ENCODE assay signal across 16 cellular contexts in the genomic region with DNA sequence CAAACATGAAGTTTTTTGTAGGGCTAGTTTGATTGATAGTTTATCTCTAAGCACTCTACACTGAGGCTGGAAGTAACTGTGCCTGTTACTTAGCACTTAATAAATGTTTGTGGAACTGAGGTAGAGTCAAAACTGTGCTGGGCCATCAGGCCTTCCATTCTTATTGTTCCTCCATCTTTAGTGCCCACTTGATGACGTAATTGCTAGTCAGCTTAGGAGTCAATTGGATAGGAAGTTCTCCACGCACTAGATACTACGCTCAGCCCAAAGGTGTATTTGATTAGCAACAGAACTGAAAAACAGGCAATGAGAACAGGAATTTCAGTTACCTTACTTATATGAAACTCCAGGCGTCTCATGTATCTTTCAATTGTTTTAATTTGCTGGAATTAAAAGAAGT.
DNase-seq lines count a peak whose midpoint lies in the region; ATAC-seq and TF ChIP-seq lines count a peak whose summit lies in the region.
"Had no signal": no experiment of that assay in that cellular context is flagged by ENCODE, and none has a peak within 500 bp of the region (broad histone marks: within the 10 kb centered on the region; RNA-seq: fewer than 3 reads in every experiment).

No MANE protein-coding gene starts in this region.

- TF ChIP-seq CTCF in SU-DHL-6 (IDR thresholded peaks at IDR 0.05; ENCODE audit: insufficient read depth, low read length, poor library complexity, severe bottlenecking) (no peak), neutrophil (IDR thresholded peaks at IDR 0.05) (no peak), thyroid gland (IDR thresholded peaks at IDR 0.05) (no peak)

- H4K20me1 ChIP-seq in SU-DHL-6 (ENCODE audit: low read depth, low read length) = no peaks in the 10 kb centered on the region

- ATAC-seq in central memory CD8-positive, alpha-beta T cell (replicated peaks; ENCODE audit: extremely low read depth, poor library complexity, severe bottlenecking) = no peak
- no peak for ATAC-seq in GM18502 (IDR thresholded peaks at IDR 0.05; ENCODE audit: poor library complexity, unreplicated experiment)
- ATAC-seq: GM23338 had no signal

- H3K4me3 Mint-ChIP-seq in activated naive CD4-positive, alpha-beta T cell treated with anti-CD3 and anti-CD28 coated beads for 36 hours = no peak overlapping the region
- H3K4me3 Mint-ChIP-seq in central memory CD8-positive, alpha-beta T cell = no peak overlapping the region
- H3K4me3 Mint-ChIP-seq: CD14-positive monocyte, GM23338 had no signal

- H3K4me1 Mint-ChIP-seq in activated naive CD4-positive, alpha-beta T cell treated with anti-CD3 and anti-CD28 coated beads for 36 hours (ENCODE audit: low read depth) = peaks cover 72% of the 10 kb centered on the region
- peaks cover 41% of the 10 kb centered on the region for H3K4me1 Mint-ChIP-seq in central memory CD8-positive, alpha-beta T cell

- H3K9me3 ChIP-seq in SU-DHL-6 (ENCODE audit: insufficient read depth, low read length) = no peaks in the 10 kb centered on the region
- no peaks in the 10 kb centered on the region for H3K9me3 ChIP-seq in neutrophil
- H3K9me3 ChIP-seq in thyroid gland = no peaks in the 10 kb centered on the region

- CTCF ChIA-PET in activated naive CD4-positive, alpha-beta T cell treated with anti-CD3 and anti-CD28 coated beads for 36 hours (lab: Charles Lee) = interaction anchor here (0.7 to 0.9 kb wide), 2 partner anchors 20 to 29 kb away, joined by 3 read pairs; no protein-coding TSS in a partner anchor

- H3K79me2 ChIP-seq in SU-DHL-6 (ENCODE audit: insufficient read depth, low read length) = peaks cover 8% of the 10 kb centered on the region

- H3K27ac ChIP-seq in SU-DHL-6 (ENCODE audit: low read depth, low read length) (peak overlapping the region; percentile 3; the same call in 1 of the 2 replicates), neutrophil (peak overlapping the region; percentile 35), thyroid gland (no peak overlapping the region)
- H3K27ac ChIP-seq: KMS-11 had no signal

- H3K4me3 ChIP-seq in SU-DHL-6 (ENCODE audit: insufficient read depth, low read length, poor library complexity, severe bottlenecking) (no peak overlapping the region), neutrophil (ENCODE audit: low read depth in 1 of 2, low read length in 1 of 2) (no peak overlapping the region), thyroid gland (replicated peaks in 1 of 3) (no peak overlapping the region)
- H3K4me3 ChIP-seq: GM23338 had no signal

- intact Hi-C loops in activated naive CD4-positive, alpha-beta T cell treated with anti-CD3 and anti-CD28 coated beads for 36 hours (cut with micrococcal nuclease) = no loop called here
- intact Hi-C loops in thyroid gland (cut with DNase I) = no loop called here

- H3K9ac ChIP-seq in SU-DHL-6 (ENCODE audit: low read length) = no peak overlapping the region
- H3K9ac ChIP-seq: KMS-11 had no signal

- H2AFZ ChIP-seq in SU-DHL-6 (ENCODE audit: low read depth, low read length, severe bottlenecking) = no peak overlapping the region
- H2AFZ ChIP-seq: GM23338 had no signal

- H3K4me2 ChIP-seq in SU-DHL-6 (ENCODE audit: low read depth, low read length, poor library complexity, severe bottlenecking) = no peak overlapping the region
- H3K4me2 ChIP-seq: GM23338, KMS-11 had no signal

- H3K4me1 ChIP-seq in neutrophil (ENCODE audit: control insufficient read depth in 1 of 2, insufficient read depth in 1 of 2, low read depth in 1 of 2, low read length in 1 of 2) = no peaks in the 10 kb centered on the region
- no peaks in the 10 kb centered on the region for H3K4me1 ChIP-seq in thyroid gland

- no peaks in the 10 kb centered on the region for H3K27me3 Mint-ChIP-seq in activated naive CD4-positive, alpha-beta T cell treated with anti-CD3 and anti-CD28 coated beads for 36 hours (ENCODE audit: low read depth)
- no peaks in the 10 kb centered on the region for H3K27me3 Mint-ChIP-seq in central memory CD8-positive, alpha-beta T cell

- H3K36me3 Mint-ChIP-seq in activated naive CD4-positive, alpha-beta T cell treated with anti-CD3 and anti-CD28 coated beads for 36 hours (ENCODE audit: low read depth) = peaks cover 49% of the 10 kb centered on the region
- H3K36me3 Mint-ChIP-seq in central memory CD8-positive, alpha-beta T cell (ENCODE audit: insufficient read depth) = peaks cover 81% of the 10 kb centered on the region

- peaks cover 88% of the 10 kb centered on the region for H3K36me3 ChIP-seq in SU-DHL-6 (ENCODE audit: low read length)
- peaks cover 100% of the 10 kb centered on the region for H3K36me3 ChIP-seq in neutrophil
- no peaks in the 10 kb centered on the region for H3K36me3 ChIP-seq in thyroid gland

- no peak for DNase-seq in activated naive CD4-positive, alpha-beta T cell treated with anti-CD3 and anti-CD28 coated beads for 36 hours
- no peak for DNase-seq in activated naive CD4-positive, alpha-beta T cell (lab: John Stamatoyannopoulos, UW)
- DNase-seq in central memory CD8-positive, alpha-beta T cell (ENCODE audit: low spot score in 2 of 2) = no peak
- DNase-seq in NCI-H1930 (lab: John Stamatoyannopoulos, UW) (no peak), thyroid gland (no peak)
- DNase-seq: DMS79 treated with DMSO at 0.1 percent for 48 hours, GDM1, NCI-H1092, NCI-H187, NCI-H446 had no signal

- 96 to 99% methylated on average over 4 of the region's 4 CpGs for WGBS in thyroid gland, 2 donors

- H3K9me3 Mint-ChIP-seq in activated naive CD4-positive, alpha-beta T cell treated with anti-CD3 and anti-CD28 coated beads for 36 hours = no peaks in the 10 kb centered on the region
- no peaks in the 10 kb centered on the region for H3K9me3 Mint-ChIP-seq in central memory CD8-positive, alpha-beta T cell
- H3K9me3 Mint-ChIP-seq: CD14-positive monocyte, GM23338 had no signal

- H3K9me2 ChIP-seq in SU-DHL-6 (replicated peaks; ENCODE audit: insufficient read depth, low read length) = no peaks in the 10 kb centered on the region

- peaks cover 65% of the 10 kb centered on the region for H3F3A ChIP-seq in SU-DHL-6 (ENCODE audit: insufficient read depth)

- no peaks in the 10 kb centered on the region for H3K27me3 ChIP-seq in SU-DHL-6 (ENCODE audit: low read length)
- H3K27me3 ChIP-seq in neutrophil = no peaks in the 10 kb centered on the region
- no peaks in the 10 kb centered on the region for H3K27me3 ChIP-seq in thyroid gland

- H3K27ac Mint-ChIP-seq in activated naive CD4-positive, alpha-beta T cell treated with anti-CD3 and anti-CD28 coated beads for 36 hours = peak overlapping the region; percentile 38
- peak overlapping the region; percentile 88 for H3K27ac Mint-ChIP-seq in central memory CD8-positive, alpha-beta T cell (ENCODE audit: low read depth)
- H3K27ac Mint-ChIP-seq: GM23338 had no signal

- TF ChIP-seq POLR2A in thyroid gland (IDR thresholded peaks at IDR 0.05) = no peak

Comparison
In these comparisons a context has a peak if more than half of its experiments do, and no peak if none do; other contexts are left out.
1. H3K27ac ChIP-seq: peak in SU-DHL-6 (single experiment) and neutrophil (single experiment); none in thyroid gland (0 of 3).